Comparison of ENCODE assay signal across 26 cellular contexts in genomic region chr9:4700932-4701331, GRCh38. TPM values are rescaled to one million over a fixed set of nuclear protein-coding genes. Genes with fewer than 3 reads are reported as not detected.
DNase-seq lines count a peak whose midpoint lies in the region; ATAC-seq, FAIRE-seq and TF ChIP-seq lines count a peak whose summit lies in the region.
"Had no signal": no experiment of that assay in that cellular context is flagged by ENCODE, and none has a peak within 500 bp of the region (broad histone marks: within the 10 kb centered on the region; RNA-seq: fewer than 3 reads in every experiment).

No MANE protein-coding gene starts in this region.

- TF ChIP-seq EP300 in Ishikawa (IDR thresholded peaks at IDR 0.05; ENCODE audit: borderline replicate concordance), result no peak
- no peak for TF ChIP-seq EP300 in HepG2 (IDR thresholded peaks at IDR 0.05; ENCODE audit: low read depth in 2 of 2, low read length in 2 of 2)
- TF ChIP-seq EP300 in HepG2 (CRISPR knock-in tag; IDR thresholded peaks at IDR 0.05; ENCODE audit: borderline replicate concordance), result no peak

- H3K27me3 ChIP-seq in CD4-positive, CD25-positive, alpha-beta regulatory T cell (ENCODE audit: control insufficient read depth, insufficient read depth, low read length), result no peaks in the 10 kb centered on the region
- H3K27me3 ChIP-seq in HepG2 (ENCODE audit: control insufficient read depth in 1 of 2, insufficient read depth in 2 of 2, low read length in 2 of 2), result no peaks in the 10 kb centered on the region
- H3K27me3 ChIP-seq: BLaER1 treated with 17β-estradiol and CSF1 and Interleukin-3, amounts not matched to agents 10 nM and 100 nM had no signal

- H3K4me3 Mint-ChIP-seq in CD4-positive, CD25-positive, alpha-beta regulatory T cell, result no peak overlapping the region
- no peak overlapping the region for H3K4me3 Mint-ChIP-seq in natural killer cell treated with Interleukin-12 subunit alpha and Interleukin-12 subunit beta and Interleukin-15 and Interleukin-18, amount 100 ng/mL, for 72 hours
- H3K4me3 Mint-ChIP-seq: CD8-positive, alpha-beta memory T cell had no signal

- in situ Hi-C loops in HepG2 (cut with HindIII; ENCODE audit: extremely low pct_ligation_motif_present, low pct_unique_long_range_greater_than_20kb), result no loop called here

- POLR2A ChIA-PET in HepG2 (lab: Yijun Ruan, JAX), result interaction anchor here (1.4 to 1.5 kb wide), 2 partner anchors 16 to 23 kb away, joined by 5 to 6 read pairs; no protein-coding TSS in a partner anchor

- H3K9me3 ChIP-seq in CD4-positive, CD25-positive, alpha-beta regulatory T cell (ENCODE audit: control insufficient read depth in 2 of 2, low read length in 2 of 2), result no peaks in the 10 kb centered on the region
- no peaks in the 10 kb centered on the region for H3K9me3 ChIP-seq in HepG2 (ENCODE audit: low read length)
- H3K9me3 ChIP-seq: BLaER1 treated with 17β-estradiol and CSF1 and Interleukin-3, amounts not matched to agents 10 nM and 100 nM had no signal

- no peaks in the 10 kb centered on the region for H3K9me3 Mint-ChIP-seq in CD4-positive, CD25-positive, alpha-beta regulatory T cell
- H3K9me3 Mint-ChIP-seq in natural killer cell treated with Interleukin-12 subunit alpha and Interleukin-12 subunit beta and Interleukin-15 and Interleukin-18, amount 100 ng/mL, for 72 hours, result no peaks in the 10 kb centered on the region
- H3K9me3 Mint-ChIP-seq: CD8-positive, alpha-beta memory T cell had no signal

- H3K4me1 Mint-ChIP-seq in CD4-positive, CD25-positive, alpha-beta regulatory T cell, result peaks cover 18 to 30% (median 20%) of the 10 kb centered on the region in 4 donors
- H3K4me1 Mint-ChIP-seq in natural killer cell treated with Interleukin-12 subunit alpha and Interleukin-12 subunit beta and Interleukin-15 and Interleukin-18, amount 100 ng/mL, for 72 hours (ENCODE audit: low read depth in 2 of 2), result peaks cover 4 to 8% of the 10 kb centered on the region in 2 donors

- no peak overlapping the region for H3K27ac ChIP-seq in CD4-positive, CD25-positive, alpha-beta regulatory T cell (ENCODE audit: insufficient read depth, low read length, poor library complexity, severe bottlenecking)
- no peak overlapping the region for H3K27ac ChIP-seq in HepG2 (ENCODE audit: extremely low read length, insufficient read depth, low read length)
- no peak overlapping the region for H3K27ac ChIP-seq in substantia nigra (ENCODE audit: low read depth, low read length, poor library complexity, severe bottlenecking)
- H3K27ac ChIP-seq: BLaER1 treated with 17β-estradiol and CSF1 and Interleukin-3, amounts not matched to agents 10 nM and 100 nM; RWPE1 had no signal

- H3K4me1 ChIP-seq in CD4-positive, CD25-positive, alpha-beta regulatory T cell (ENCODE audit: control insufficient read depth, insufficient read depth, low read length, poor library complexity, severe bottlenecking), result no peaks in the 10 kb centered on the region
- peaks cover 25% of the 10 kb centered on the region for H3K4me1 ChIP-seq in HepG2 (ENCODE audit: insufficient read depth, low read length)
- H3K4me1 ChIP-seq: BLaER1 treated with 17β-estradiol and CSF1 and Interleukin-3, amounts not matched to agents 10 nM and 100 nM had no signal

- no peak for DNase-seq in CD4-positive, CD25-positive, alpha-beta regulatory T cell
- DNase-seq in amniotic epithelial cell (ENCODE audit: low read depth) (peak; percentile 38), HepG2 (ENCODE audit: low spot score) (no peak), substantia nigra (lab: John Stamatoyannopoulos, UW) (no peak), epidermal melanocyte (ENCODE audit: insufficient read length, low spot score) (no peak)
- no peak for DNase-seq in natural killer cell treated with Interleukin-12 subunit alpha and Interleukin-12 subunit beta and Interleukin-15 and Interleukin-18, amount 100 ng/mL, for 72 hours (ENCODE audit: low spot score)
- no peak for DNase-seq in activated CD8-positive, alpha-beta memory T cell treated with anti-CD3 and anti-CD28 coated beads for 24 hours
- DNase-seq: CD8-positive, alpha-beta memory T cell; DMS 273 treated with DMSO at 0.1 percent for 48 hours; DMS79 treated with DMSO at 0.1 percent for 48 hours; GF-D8; GOT3; Kasumi-1; NCI-H1105 treated with DMSO at 0.1 percent for 48 hours; NCI-H146; NCI-H1930; NCI-H2107; NCI-H446; NCI-H526; SHP77 had no signal

- no peaks in the 10 kb centered on the region for H3K79me2 ChIP-seq in HepG2 (ENCODE audit: insufficient read depth, low read length)

- BruUV-seq in HepG2 (replicated peaks; lab: Mats Ljungman, UMichigan), result no TSS peak

- ATAC-seq in CD4-positive, CD25-positive, alpha-beta regulatory T cell (ENCODE audit: low read depth in 2 of 2), result no peak
- no peak for ATAC-seq in HepG2
- ATAC-seq in natural killer cell treated with Interleukin-12 subunit alpha and Interleukin-12 subunit beta and Interleukin-15 and Interleukin-18, amount 100 ng/mL, for 72 hours, result no peak
- ATAC-seq: HCT116, Panc1 had no signal

- H4K20me1 ChIP-seq in HepG2 (ENCODE audit: insufficient read depth, low read length), result no peaks in the 10 kb centered on the region

- intact Hi-C loops in HepG2 (cut with micrococcal nuclease; ENCODE audit: unreplicated experiment), result loop anchor here (2.0 kb wide), 1 partner anchor 20 kb away; no protein-coding TSS in a partner anchor

- 80% methylated on average over 2 of the region's 2 CpGs for WGBS in HepG2 (ENCODE audit: low lambda C conversion rate)

- H3K4me3 ChIP-seq in CD4-positive, CD25-positive, alpha-beta regulatory T cell (ENCODE audit: low read depth, low read length), result no peak overlapping the region
- H3K4me3 ChIP-seq in HepG2 (replicated peaks in 1 of 3; ENCODE audit: insufficient read depth in 1 of 3, low read depth in 2 of 3, low read length in 3 of 3), result no peak overlapping the region
- H3K4me3 ChIP-seq: BLaER1 treated with 17β-estradiol and CSF1 and Interleukin-3, amounts not matched to agents 10 nM and 100 nM had no signal

- no peak for TF ChIP-seq CTCF in HepG2 (CRISPR knock-in tag; IDR thresholded peaks at IDR 0.05)

- TF ChIP-seq RAD21 in Ishikawa (IDR thresholded peaks at IDR 0.05; ENCODE audit: low read depth), result no peak
- no peak for TF ChIP-seq RAD21 in HepG2 (CRISPR knock-in tag; IDR thresholded peaks at IDR 0.05)

- H3K27me3 Mint-ChIP-seq in CD4-positive, CD25-positive, alpha-beta regulatory T cell, result no peaks in the 10 kb centered on the region
- no peaks in the 10 kb centered on the region for H3K27me3 Mint-ChIP-seq in natural killer cell treated with Interleukin-12 subunit alpha and Interleukin-12 subunit beta and Interleukin-15 and Interleukin-18, amount 100 ng/mL, for 72 hours
- H3K27me3 Mint-ChIP-seq: CD8-positive, alpha-beta memory T cell had no signal

- no peak for TF ChIP-seq POLR2A in HepG2 (IDR thresholded peaks at IDR 0.05; ENCODE audit: insufficient read depth in 1 of 2, low read depth in 2 of 2, low read length in 2 of 2)

- H2AFZ ChIP-seq in HepG2 (ENCODE audit: low read length), result no peak overlapping the region

- CTCF ChIA-PET in HepG2 (lab: Yijun Ruan, JAX; ENCODE audit: low intra/inter-chr PET ratio, low total read pairs), result no interaction called here

- H3K36me3 Mint-ChIP-seq in CD4-positive, CD25-positive, alpha-beta regulatory T cell, result peaks cover 41% of the 10 kb centered on the region
- peaks cover 18% of the 10 kb centered on the region for H3K36me3 Mint-ChIP-seq in natural killer cell treated with Interleukin-12 subunit alpha and Interleukin-12 subunit beta and Interleukin-15 and Interleukin-18, amount 100 ng/mL, for 72 hours

- no peak overlapping the region for H3K9ac ChIP-seq in HepG2 (ENCODE audit: insufficient read depth, low read depth, low read length)
- H3K9ac ChIP-seq: BLaER1 treated with 17β-estradiol and CSF1 and Interleukin-3, amounts not matched to agents 10 nM and 100 nM had no signal

- H3K27ac Mint-ChIP-seq in CD4-positive, CD25-positive, alpha-beta regulatory T cell, result peak overlapping the region; percentile 4 to 27 (median 26)
- no peak overlapping the region for H3K27ac Mint-ChIP-seq in natural killer cell treated with Interleukin-12 subunit alpha and Interleukin-12 subunit beta and Interleukin-15 and Interleukin-18, amount 100 ng/mL, for 72 hours

- H3K4me2 ChIP-seq in HepG2 (ENCODE audit: low read depth, low read length), result no peak overlapping the region
- H3K4me2 ChIP-seq: BLaER1 treated with 17β-estradiol and CSF1 and Interleukin-3, amounts not matched to agents 10 nM and 100 nM had no signal

- H3K36me3 ChIP-seq in CD4-positive, CD25-positive, alpha-beta regulatory T cell (ENCODE audit: control insufficient read depth, insufficient read depth, low read length), result peaks cover 71% of the 10 kb centered on the region
- H3K36me3 ChIP-seq in HepG2 (replicated peaks in 1 of 2; ENCODE audit: control insufficient read depth in 1 of 2, insufficient read depth in 2 of 2, low read length in 2 of 2), result peaks cover 0 to 13% of the 10 kb centered on the region in 2 experiments; a peak in 4 of 5 replicates

- no peak for FAIRE-seq in HepG2 (lab: Jason Lieb, UNC)
- FAIRE-seq: GM12891 had no signal

RNA-seq across cellular contexts. Expression of gene CDC37L1, which starts 21.6 kb away (rescaled TPM):
- 26.2 TPM for total RNA-seq in CD4-positive, CD25-positive, alpha-beta regulatory T cell
- polyA plus RNA-seq in CD4-positive, CD25-positive, alpha-beta regulatory T cell, result 10 to 100 TPM; 14.3 to 27.3 (median 22.6) TPM
- 17.0 and 21.6 TPM in 2 replicates for total RNA-seq in HepG2 (2016; rRNA removed; fragmentation: Illumina TruSeq; extraction: Trizol)
- 2.6 and 3.0 TPM in 2 replicates for total RNA-seq in HepG2 (2016; cell fraction: cytosol; rRNA removed; fragmentation: Illumina TruSeq; extraction: Trizol; ENCODE audit: low read depth)
- total RNA-seq in HepG2 (2016; cell fraction: insoluble cytoplasmic fraction; rRNA removed; fragmentation: Illumina TruSeq; extraction: Trizol), result 16.5 and 19.6 TPM in 2 replicates
- total RNA-seq in HepG2 (2016; cell fraction: membrane; rRNA removed; fragmentation: Illumina TruSeq; extraction: Trizol), result 8.6 and 9.4 TPM in 2 replicates
- total RNA-seq in HepG2 (2016; cell fraction: nucleus; rRNA removed; fragmentation: Illumina TruSeq; extraction: Trizol), result 12.6 and 14.0 TPM in 2 replicates
- polyA plus RNA-seq in HepG2 (2011; rRNA removed), result 5.0 and 5.5 TPM in 2 replicates
- 4.0 and 4.1 TPM in 2 replicates for polyA plus RNA-seq in HepG2 (2011; cell fraction: cytosol; rRNA removed)
- polyA plus RNA-seq in HepG2 (2011; cell fraction: nucleus; rRNA removed), result 3.6 and 5.0 TPM in 2 replicates
- polyA plus RNA-seq in HepG2 (2012), result 8.7 and 9.4 TPM in 2 replicates
- polyA plus RNA-seq in HepG2 (2016; cell fraction: cytosol; fragmentation: Illumina TruSeq; extraction: Trizol; ENCODE audit: low read depth), result 1.9 and 2.3 TPM in 2 replicates
- 16.3 and 19.6 TPM in 2 replicates for polyA plus RNA-seq in HepG2 (2016; cell fraction: insoluble cytoplasmic fraction; fragmentation: Illumina TruSeq; extraction: Trizol; ENCODE audit: low read depth)
- 4.0 and 4.9 TPM in 2 replicates for polyA plus RNA-seq in HepG2 (2016; cell fraction: membrane; fragmentation: Illumina TruSeq; extraction: Trizol; ENCODE audit: low read depth)
- polyA plus RNA-seq in HepG2 (2016; cell fraction: nucleus; fragmentation: Illumina TruSeq; extraction: Trizol; ENCODE audit: insufficient read depth, low read depth), result 10.8 and 11.4 TPM in 2 replicates
- polyA minus RNA-seq in HepG2 (2011; rRNA and poly(A)+ RNA removed; ENCODE audit: low replicate concordance), result 2.0 and 2.9 TPM in 2 replicates
- 4.0 and 4.6 TPM in 2 replicates for polyA minus RNA-seq in HepG2 (2011; cell fraction: cytosol; rRNA and poly(A)+ RNA removed)
- polyA minus RNA-seq in HepG2 (2011; cell fraction: nucleus; rRNA and poly(A)+ RNA removed), result 10.6 and 19.1 TPM in 2 replicates
- 10 to 100 TPM in 1 of 2 donors, 1 to 10 TPM in 1; 9.0 to 11.7 TPM for total RNA-seq in natural killer cell treated with Interleukin-12 subunit alpha and Interleukin-12 subunit beta and Interleukin-15 and Interleukin-18, amount 100 ng/mL, for 72 hours

RNA-seq across cellular contexts. Expression of gene SPATA6L, which starts 34.7 kb away (rescaled TPM):
- total RNA-seq in CD4-positive, CD25-positive, alpha-beta regulatory T cell, result 2.5 TPM
- 1 to 10 TPM in 2 of 4 donors, under 1 TPM in 2; 0.21 to 1.9 (median 0.99) TPM for polyA plus RNA-seq in CD4-positive, CD25-positive, alpha-beta regulatory T cell
- total RNA-seq in HepG2 (2016; rRNA removed; fragmentation: Illumina TruSeq; extraction: Trizol), result 0.95 and 1.9 TPM in 2 replicates
- total RNA-seq in HepG2 (2016; cell fraction: cytosol; rRNA removed; fragmentation: Illumina TruSeq; extraction: Trizol; ENCODE audit: low read depth), result 2.9 and 3.9 TPM in 2 replicates
- 0.40 and 1.9 TPM in 2 replicates for total RNA-seq in HepG2 (2016; cell fraction: insoluble cytoplasmic fraction; rRNA removed; fragmentation: Illumina TruSeq; extraction: Trizol)
- 1.9 and 2.8 TPM in 2 replicates for total RNA-seq in HepG2 (2016; cell fraction: membrane; rRNA removed; fragmentation: Illumina TruSeq; extraction: Trizol)
- 3.1 and 4.5 TPM in 2 replicates for total RNA-seq in HepG2 (2016; cell fraction: nucleus; rRNA removed; fragmentation: Illumina TruSeq; extraction: Trizol)
- polyA plus RNA-seq in HepG2 (2011; rRNA removed), result 0.73 and 1.1 TPM in 2 replicates
- polyA plus RNA-seq in HepG2 (2011; cell fraction: cytosol; rRNA removed), result 0.30 and 0.41 TPM in 2 replicates
- polyA plus RNA-seq in HepG2 (2011; cell fraction: nucleus; rRNA removed), result 2.7 and 2.9 TPM in 2 replicates
- polyA plus RNA-seq in HepG2 (2012), result 0.80 and 0.83 TPM in 2 replicates
- polyA plus RNA-seq in HepG2 (2016; cell fraction: cytosol; fragmentation: Illumina TruSeq; extraction: Trizol; ENCODE audit: low read depth), result 0.42 and 0.46 TPM in 2 replicates
- polyA plus RNA-seq in HepG2 (2016; cell fraction: insoluble cytoplasmic fraction; fragmentation: Illumina TruSeq; extraction: Trizol; ENCODE audit: low read depth), result 0.25 and 0.74 TPM in 2 replicates
- polyA plus RNA-seq in HepG2 (2016; cell fraction: membrane; fragmentation: Illumina TruSeq; extraction: Trizol; ENCODE audit: low read depth), result 0.38 and 0.41 TPM in 2 replicates
- 4.3 and 6.9 TPM in 2 replicates for polyA plus RNA-seq in HepG2 (2016; cell fraction: nucleus; fragmentation: Illumina TruSeq; extraction: Trizol; ENCODE audit: insufficient read depth, low read depth)
- polyA minus RNA-seq in HepG2 (2011; rRNA and poly(A)+ RNA removed; ENCODE audit: low replicate concordance), result 1.2 TPM in 1 of 2 replicates, not detected in the other
- 0.35 TPM in 1 of 2 replicates, not detected in the other for polyA minus RNA-seq in HepG2 (2011; cell fraction: cytosol; rRNA and poly(A)+ RNA removed)
- 7.2 and 8.8 TPM in 2 replicates for polyA minus RNA-seq in HepG2 (2011; cell fraction: nucleus; rRNA and poly(A)+ RNA removed)
- total RNA-seq in natural killer cell treated with Interleukin-12 subunit alpha and Interleukin-12 subunit beta and Interleukin-15 and Interleukin-18, amount 100 ng/mL, for 72 hours, result 1 to 10 TPM in 1 of 2 donors, under 1 TPM in 1; 0.78 to 2.6 TPM

RNA-seq across cellular contexts. Expression of gene PLPP6, which starts 38.8 kb away (rescaled TPM):
- total RNA-seq in CD4-positive, CD25-positive, alpha-beta regulatory T cell, result 7.3 TPM
- 1 to 10 TPM; 5.0 to 9.6 (median 8.9) TPM for polyA plus RNA-seq in CD4-positive, CD25-positive, alpha-beta regulatory T cell
- 9.0 and 15.5 TPM in 2 replicates for total RNA-seq in HepG2 (2016; rRNA removed; fragmentation: Illumina TruSeq; extraction: Trizol)
- 1.6 and 1.7 TPM in 2 replicates for total RNA-seq in HepG2 (2016; cell fraction: cytosol; rRNA removed; fragmentation: Illumina TruSeq; extraction: Trizol; ENCODE audit: low read depth)
- total RNA-seq in HepG2 (2016; cell fraction: insoluble cytoplasmic fraction; rRNA removed; fragmentation: Illumina TruSeq; extraction: Trizol), result 7.5 and 14.7 TPM in 2 replicates
- 5.4 and 5.8 TPM in 2 replicates for total RNA-seq in HepG2 (2016; cell fraction: membrane; rRNA removed; fragmentation: Illumina TruSeq; extraction: Trizol)
- 19.8 and 23.6 TPM in 2 replicates for total RNA-seq in HepG2 (2016; cell fraction: nucleus; rRNA removed; fragmentation: Illumina TruSeq; extraction: Trizol)
- 12.1 and 13.1 TPM in 2 replicates for polyA plus RNA-seq in HepG2 (2011; rRNA removed)
- polyA plus RNA-seq in HepG2 (2011; cell fraction: cytosol; rRNA removed), result 7.2 and 9.6 TPM in 2 replicates
- polyA plus RNA-seq in HepG2 (2011; cell fraction: nucleus; rRNA removed), result 7.8 and 9.0 TPM in 2 replicates
- 10.5 and 13.4 TPM in 2 replicates for polyA plus RNA-seq in HepG2 (2012)
- polyA plus RNA-seq in HepG2 (2016; cell fraction: cytosol; fragmentation: Illumina TruSeq; extraction: Trizol; ENCODE audit: low read depth), result 0.84 and 0.86 TPM in 2 replicates
- polyA plus RNA-seq in HepG2 (2016; cell fraction: insoluble cytoplasmic fraction; fragmentation: Illumina TruSeq; extraction: Trizol; ENCODE audit: low read depth), result 7.6 and 8.5 TPM in 2 replicates
- polyA plus RNA-seq in HepG2 (2016; cell fraction: membrane; fragmentation: Illumina TruSeq; extraction: Trizol; ENCODE audit: low read depth), result 2.5 and 2.6 TPM in 2 replicates
- 21.1 and 22.3 TPM in 2 replicates for polyA plus RNA-seq in HepG2 (2016; cell fraction: nucleus; fragmentation: Illumina TruSeq; extraction: Trizol; ENCODE audit: insufficient read depth, low read depth)
- polyA minus RNA-seq in HepG2 (2011; rRNA and poly(A)+ RNA removed; ENCODE audit: low replicate concordance), result 9.2 and 31.7 TPM in 2 replicates
- 11.3 and 12.7 TPM in 2 replicates for polyA minus RNA-seq in HepG2 (2011; cell fraction: cytosol; rRNA and poly(A)+ RNA removed)
- 16.4 and 17.3 TPM in 2 replicates for polyA minus RNA-seq in HepG2 (2011; cell fraction: nucleus; rRNA and poly(A)+ RNA removed)
- 1 to 10 TPM; 3.8 to 5.9 TPM for total RNA-seq in natural killer cell treated with Interleukin-12 subunit alpha and Interleukin-12 subunit beta and Interleukin-15 and Interleukin-18, amount 100 ng/mL, for 72 hours

RNA-seq across cellular contexts. Expression of gene AK3, which starts 40.1 kb away (rescaled TPM):
- total RNA-seq in CD4-positive, CD25-positive, alpha-beta regulatory T cell, result 21.7 TPM
- polyA plus RNA-seq in CD4-positive, CD25-positive, alpha-beta regulatory T cell, result 10 to 100 TPM; 38.0 to 47.3 (median 42.5) TPM
- 109 and 153 TPM in 2 replicates for total RNA-seq in HepG2 (2016; rRNA removed; fragmentation: Illumina TruSeq; extraction: Trizol)
- total RNA-seq in HepG2 (2016; cell fraction: cytosol; rRNA removed; fragmentation: Illumina TruSeq; extraction: Trizol; ENCODE audit: low read depth), result 16.7 and 23.9 TPM in 2 replicates
- total RNA-seq in HepG2 (2016; cell fraction: insoluble cytoplasmic fraction; rRNA removed; fragmentation: Illumina TruSeq; extraction: Trizol), result 110 and 144 TPM in 2 replicates
- total RNA-seq in HepG2 (2016; cell fraction: membrane; rRNA removed; fragmentation: Illumina TruSeq; extraction: Trizol), result 101 and 104 TPM in 2 replicates
- 61.8 and 62.9 TPM in 2 replicates for total RNA-seq in HepG2 (2016; cell fraction: nucleus; rRNA removed; fragmentation: Illumina TruSeq; extraction: Trizol)
- 65.1 and 76.8 TPM in 2 replicates for polyA plus RNA-seq in HepG2 (2011; rRNA removed)
- polyA plus RNA-seq in HepG2 (2011; cell fraction: cytosol; rRNA removed), result 36.3 and 48.4 TPM in 2 replicates
- 25.4 and 34.0 TPM in 2 replicates for polyA plus RNA-seq in HepG2 (2011; cell fraction: nucleus; rRNA removed)
- polyA plus RNA-seq in HepG2 (2012), result 69.0 and 81.6 TPM in 2 replicates
- polyA plus RNA-seq in HepG2 (2016; cell fraction: cytosol; fragmentation: Illumina TruSeq; extraction: Trizol; ENCODE audit: low read depth), result 22.4 and 31.8 TPM in 2 replicates
- polyA plus RNA-seq in HepG2 (2016; cell fraction: insoluble cytoplasmic fraction; fragmentation: Illumina TruSeq; extraction: Trizol; ENCODE audit: low read depth), result 189 TPM in 2 replicates
- 89.4 and 100 TPM in 2 replicates for polyA plus RNA-seq in HepG2 (2016; cell fraction: membrane; fragmentation: Illumina TruSeq; extraction: Trizol; ENCODE audit: low read depth)
- 119 and 121 TPM in 2 replicates for polyA plus RNA-seq in HepG2 (2016; cell fraction: nucleus; fragmentation: Illumina TruSeq; extraction: Trizol; ENCODE audit: insufficient read depth, low read depth)
- polyA minus RNA-seq in HepG2 (2011; rRNA and poly(A)+ RNA removed; ENCODE audit: low replicate concordance), result 14.9 and 54.2 TPM in 2 replicates
- 85.6 and 86.5 TPM in 2 replicates for polyA minus RNA-seq in HepG2 (2011; cell fraction: cytosol; rRNA and poly(A)+ RNA removed)
- polyA minus RNA-seq in HepG2 (2011; cell fraction: nucleus; rRNA and poly(A)+ RNA removed), result 61.7 and 75.2 TPM in 2 replicates
- total RNA-seq in natural killer cell treated with Interleukin-12 subunit alpha and Interleukin-12 subunit beta and Interleukin-15 and Interleukin-18, amount 100 ng/mL, for 72 hours, result 10 to 100 TPM; 23.2 to 25.4 TPM

Comparison
In these comparisons a context has a peak if more than half of its experiments do, and no peak if none do; other contexts are left out.
1. H3K27ac Mint-ChIP-seq: peak in CD4-positive, CD25-positive, alpha-beta regulatory T cell (3 of 3); none in natural killer cell treated with Interleukin-12 subunit alpha and Interleukin-12 subunit beta and Interleukin-15 and Interleukin-18, amount 100 ng/mL, for 72 hours (0 of 2).